Comparison of ENCODE assay signal across 18 cellular contexts in the genomic region with DNA sequence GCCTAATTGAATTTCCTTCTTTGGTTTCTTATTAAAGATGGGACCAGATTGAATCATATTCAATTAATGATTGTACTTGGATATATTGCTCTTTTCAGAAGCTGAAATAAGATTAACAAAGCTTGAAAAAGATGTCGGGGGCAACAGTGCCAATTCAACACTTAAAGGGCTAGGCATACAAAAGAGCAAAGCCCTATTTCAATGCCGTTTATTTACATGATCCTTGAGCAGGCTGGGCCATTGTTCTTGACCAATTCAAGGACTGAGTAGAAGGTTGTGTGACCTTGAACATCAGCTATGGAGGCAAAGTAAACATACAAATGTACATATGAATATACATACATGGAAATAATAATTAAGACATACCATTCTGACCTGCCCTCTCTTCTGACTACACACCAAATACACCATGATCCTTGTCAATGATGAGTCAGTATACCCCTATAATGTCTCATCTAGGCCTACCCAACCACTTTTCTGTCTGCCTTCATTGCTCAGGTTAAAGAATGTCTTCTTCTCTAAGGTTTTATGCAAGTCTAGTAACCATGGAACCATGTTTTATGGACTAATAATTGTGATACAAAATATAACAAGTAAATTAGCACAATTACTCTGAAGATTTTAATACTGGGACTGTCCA.
"Had no signal": no experiment of that assay in that cellular context is flagged by ENCODE, and none has a peak within 500 bp of the region (broad histone marks: within the 10 kb centered on the region; RNA-seq: fewer than 3 reads in every experiment).

No MANE protein-coding gene starts in this region.

- H3K27me3 ChIP-seq: ascending aorta, gastrocnemius medialis, heart left ventricle, thyroid gland had no signal

- H3K27ac ChIP-seq: ascending aorta, coronary artery, gastrocnemius medialis, heart left ventricle, thyroid gland, VCaP had no signal

- DNase-seq: activated CD4-positive, CD25-positive, alpha-beta regulatory T cell treated with anti-CD3 and anti-CD28 coated beads, Interleukin-2, amount 50 U/mL, for 72 hours; activated CD8-positive, alpha-beta memory T cell treated with anti-CD3 and anti-CD28 coated beads for 24 hours; activated CD8-positive, alpha-beta memory T cell treated with anti-CD3 and anti-CD28 coated beads, Interleukin-2, amount 50 U/mL, for 48 hours; activated gamma-delta T cell; gastrocnemius medialis; heart left ventricle; immature natural killer cell; mesenchymal stem cell; mucosa of descending colon; naive B cell; retina; stimulated activated CD4-positive, alpha-beta T cell treated with anti-CD3 and anti-CD28 coated beads, Interleukin-12 subunit alpha, Interleukin-12 subunit beta, amount 100 ng/mL, for 4 hours; stimulated activated CD4-positive, alpha-beta T cell treated with anti-CD3 and anti-CD28 coated beads, Interleukin-2, amount 100 ng/mL, for 24 hours; stimulated activated naive CD4-positive, alpha-beta T cell treated with Interleukin-2 at 50 U/mL for 16 hours; thyroid gland had no signal

- H3K4me1 ChIP-seq: ascending aorta, gastrocnemius medialis had no signal

- ATAC-seq: gastrocnemius medialis, heart left ventricle, mucosa of descending colon had no signal
